In the genomic region with DNA sequence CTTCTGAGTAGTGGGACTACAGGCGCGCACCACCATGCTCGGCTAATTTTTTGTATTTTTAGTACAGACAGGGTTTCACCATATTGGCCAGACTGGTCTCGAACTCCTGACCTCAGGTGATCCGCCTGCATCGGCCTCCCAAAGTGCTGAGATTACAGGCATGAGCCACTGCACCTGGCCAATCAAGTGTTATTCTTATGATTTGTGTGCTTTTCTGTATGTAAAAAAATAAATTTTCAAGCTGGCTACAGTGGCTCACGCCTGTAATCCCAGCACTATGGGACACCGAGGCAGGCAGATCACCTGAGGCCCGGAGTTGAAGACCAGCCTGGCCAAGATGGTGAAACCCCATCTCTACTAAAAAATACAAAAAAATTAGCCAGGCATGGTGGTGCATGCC, we compare ENCODE assay signal across 8 cellular contexts. TPM values are rescaled to one million over a fixed set of nuclear protein-coding genes. Genes with fewer than 3 reads are reported as not detected.
"Had no signal": no experiment of that assay in that cellular context is flagged by ENCODE, and none has a peak within 500 bp of the region (broad histone marks: within the 10 kb centered on the region; RNA-seq: fewer than 3 reads in every experiment).

No MANE protein-coding gene starts in this region.

RNA-seq across cellular contexts. Expression of gene LDLRAD2, which starts 41.5 kb away (rescaled TPM):
- total RNA-seq: HepG2, HT1080, IMR-90, NCI-H460, PC-9, Right ventricle myocardium superior, RPMI7951, SJSA1 had no signal
- polyA plus RNA-seq: HepG2 had no signal
